In genomic region chr7:155773531-155773930, GRCh38 we compare ENCODE assay signal across 28 cellular contexts. TPM values are rescaled to one million over a fixed set of nuclear protein-coding genes. Genes with fewer than 3 reads are reported as not detected.
"Had no signal": no experiment of that assay in that cellular context is flagged by ENCODE, and none has a peak within 500 bp of the region (broad histone marks: within the 10 kb centered on the region; RNA-seq: fewer than 3 reads in every experiment).

No MANE protein-coding gene starts in this region.

- H3K4me3 ChIP-seq: coronary artery, esophagus squamous epithelium, gastrocnemius medialis, left lung, mucosa of descending colon, prostate gland, right atrium auricular region, sigmoid colon, suprapubic skin, transverse colon, upper lobe of right lung, uterus had no signal

- H3K4me1 ChIP-seq: gastrocnemius medialis, left lung, prostate gland, right atrium auricular region, transverse colon, upper lobe of right lung had no signal

- H3K27me3 Mint-ChIP-seq: naive B cell; stimulated activated naive CD8-positive, alpha-beta T cell treated with anti-CD3 and anti-CD28 coated beads, Interleukin-15, amount 100 ng/mL, for 72 hours had no signal

- H3K4me1 Mint-ChIP-seq: mesothelial cell of epicardium had no signal

- H3K9me3 Mint-ChIP-seq: mesothelial cell of epicardium; naive B cell; nephron progenitor cell; stimulated activated naive CD8-positive, alpha-beta T cell treated with anti-CD3 and anti-CD28 coated beads, Interleukin-15, amount 100 ng/mL, for 72 hours had no signal

- DNase-seq: dermis blood vessel endothelial cell; effector memory CD4-positive, alpha-beta T cell; erythroblast; esophagus squamous epithelium; foreskin fibroblast; gastrocnemius medialis; left cardiac atrium; left lung; mesenchymal stem cell; mucosa of descending colon; naive B cell; nephron progenitor cell; nucleus accumbens; sigmoid colon; stimulated activated CD4-positive, alpha-beta T cell treated with anti-CD3 and anti-CD28 coated beads, Interleukin-2, amount 100 ng/mL, for 24 hours; stimulated activated CD4-positive, alpha-beta T cell treated with anti-CD3 and anti-CD28 coated beads, Interleukin-4, amount 100 ng/mL, for 4 hours; stimulated activated naive CD4-positive, alpha-beta T cell; stimulated activated naive CD8-positive, alpha-beta T cell treated with anti-CD3 and anti-CD28 coated beads, Interleukin-15, amount 100 ng/mL, for 72 hours; transverse colon; upper lobe of right lung; uterus had no signal

- H3K9me3 ChIP-seq: esophagus squamous epithelium, gastrocnemius medialis, left lung, mucosa of descending colon, prostate gland, right atrium auricular region, sigmoid colon, suprapubic skin, transverse colon, upper lobe of right lung, uterus had no signal

- ATAC-seq: gastrocnemius medialis; left cardiac atrium; left lung; mucosa of descending colon; stimulated activated naive CD8-positive, alpha-beta T cell treated with anti-CD3 and anti-CD28 coated beads, Interleukin-15, amount 100 ng/mL, for 72 hours; upper lobe of right lung had no signal

- H3K27ac ChIP-seq: coronary artery, esophagus squamous epithelium, gastrocnemius medialis, left lung, prostate gland, right atrium auricular region, suprapubic skin, transverse colon, upper lobe of right lung, uterus had no signal

- H3K27me3 ChIP-seq: esophagus squamous epithelium, gastrocnemius medialis, left lung, right atrium auricular region, sigmoid colon, suprapubic skin, transverse colon, upper lobe of right lung, uterus had no signal

- H3K36me3 ChIP-seq: uterus had no signal

- H3K27ac Mint-ChIP-seq: stimulated activated naive CD8-positive, alpha-beta T cell treated with anti-CD3 and anti-CD28 coated beads, Interleukin-15, amount 100 ng/mL, for 72 hours had no signal

- H3K4me3 Mint-ChIP-seq: mesothelial cell of epicardium; naive B cell; nephron progenitor cell; stimulated activated naive CD8-positive, alpha-beta T cell treated with anti-CD3 and anti-CD28 coated beads, Interleukin-15, amount 100 ng/mL, for 72 hours had no signal

RNA-seq across cellular contexts. Expression of gene SHH, which starts 38.7 kb away (rescaled TPM):
- total RNA-seq: dermis blood vessel endothelial cell, esophagus squamous epithelium, gastrocnemius medialis, left cardiac atrium, lower leg skin, right atrium auricular region, sigmoid colon, skeletal muscle tissue had no signal
